Comparison of ENCODE assay signal across 27 cellular contexts in the genomic region with DNA sequence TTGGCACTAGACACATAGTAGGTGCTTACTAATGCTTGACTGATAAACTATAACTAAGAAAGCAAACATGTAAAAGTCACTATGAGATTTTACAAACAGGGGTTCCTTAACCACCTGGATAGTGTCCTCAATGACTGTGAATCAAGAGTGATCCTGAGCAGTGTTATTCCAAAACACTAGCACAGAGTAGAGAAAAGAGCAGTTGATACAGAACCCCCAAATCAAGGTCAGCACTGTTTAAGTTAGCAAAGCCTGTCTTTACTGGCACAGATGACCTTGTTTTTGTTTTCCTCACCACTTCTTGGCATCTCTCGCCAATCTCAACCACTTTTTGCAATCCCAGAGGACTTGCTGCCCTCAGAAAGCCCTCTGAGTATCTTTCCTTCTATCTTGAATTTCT.
"Had no signal": no experiment of that assay in that cellular context is flagged by ENCODE, and none has a peak within 500 bp of the region (broad histone marks: within the 10 kb centered on the region; RNA-seq: fewer than 3 reads in every experiment).

No MANE protein-coding gene starts in this region.

- H3K27me3 Mint-ChIP-seq: type B pancreatic cell had no signal

- DNase-seq: cerebellar nuclear complex; cortex of kidney; effector memory CD8-positive, alpha-beta T cell; foreskin fibroblast; heart right ventricle; hypothalamus; immature natural killer cell; islet precursor cell; mucosa of descending colon; naive thymus-derived CD4-positive, alpha-beta T cell; occipital lobe; ovary; right cardiac atrium; sigmoid colon; stimulated activated CD4-positive, alpha-beta T cell treated with anti-CD3 and anti-CD28 coated beads, Interleukin-2, amount 100 ng/mL, for 24 hours; stimulated activated CD4-positive, alpha-beta T cell treated with anti-CD3 and anti-CD28 coated beads, Interleukin-4, amount 100 ng/mL, for 24 hours; stimulated activated naive CD4-positive, alpha-beta T cell treated with Interleukin-2 at 50 U/mL for 16 hours; stomach; thyroid gland had no signal

- H3K4me1 Mint-ChIP-seq: mesothelial cell of epicardium had no signal

- H3K27me3 ChIP-seq: gastroesophageal sphincter, ovary, sigmoid colon, stomach, thyroid gland had no signal

- H3K4me3 ChIP-seq: gastroesophageal sphincter, heart right ventricle, lung, mucosa of descending colon, ovary, prostate gland, sigmoid colon, stomach, thyroid gland had no signal

- H3K4me1 ChIP-seq: prostate gland had no signal

- ATAC-seq: effector memory CD8-positive, alpha-beta T cell; gastroesophageal sphincter; heart right ventricle; mucosa of descending colon; naive thymus-derived CD4-positive, alpha-beta T cell; right cardiac atrium; stimulated activated effector memory CD8-positive, alpha-beta T cell treated with anti-CD3 and anti-CD28 coated beads, Interleukin-12 subunit alpha, Interleukin-12 subunit beta, amount 100 ng/mL, for 72 hours had no signal

- H3K36me3 Mint-ChIP-seq: immature natural killer cell; memory B cell; mesothelial cell of epicardium; stimulated activated effector memory CD8-positive, alpha-beta T cell treated with anti-CD3 and anti-CD28 coated beads, Interleukin-12 subunit alpha, Interleukin-12 subunit beta, amount 100 ng/mL, for 72 hours; type B pancreatic cell had no signal

- H3K27ac ChIP-seq: gastroesophageal sphincter, heart right ventricle, prostate gland, sigmoid colon had no signal

- H3K4me3 Mint-ChIP-seq: effector memory CD8-positive, alpha-beta T cell; immature natural killer cell; memory B cell; mesothelial cell of epicardium; naive thymus-derived CD4-positive, alpha-beta T cell; nephron; stimulated activated effector memory CD8-positive, alpha-beta T cell treated with anti-CD3 and anti-CD28 coated beads, Interleukin-12 subunit alpha, Interleukin-12 subunit beta, amount 100 ng/mL, for 72 hours; type B pancreatic cell had no signal

- H3K27ac Mint-ChIP-seq: effector memory CD8-positive, alpha-beta T cell; immature natural killer cell; memory B cell; mesothelial cell of epicardium; naive thymus-derived CD4-positive, alpha-beta T cell; stimulated activated effector memory CD8-positive, alpha-beta T cell treated with anti-CD3 and anti-CD28 coated beads, Interleukin-12 subunit alpha, Interleukin-12 subunit beta, amount 100 ng/mL, for 72 hours; type B pancreatic cell had no signal

- H3K9me3 ChIP-seq: gastroesophageal sphincter, mucosa of descending colon, ovary, prostate gland, sigmoid colon, stomach, thyroid gland had no signal

- H3K9me3 Mint-ChIP-seq: effector memory CD8-positive, alpha-beta T cell; immature natural killer cell; memory B cell; naive thymus-derived CD4-positive, alpha-beta T cell; stimulated activated effector memory CD8-positive, alpha-beta T cell treated with anti-CD3 and anti-CD28 coated beads, Interleukin-12 subunit alpha, Interleukin-12 subunit beta, amount 100 ng/mL, for 72 hours; type B pancreatic cell had no signal

- H3K36me3 ChIP-seq: gastroesophageal sphincter, heart right ventricle, ovary, prostate gland, sigmoid colon, stomach, thyroid gland had no signal
